24 cellular contexts compared by ENCODE assay signal in the genomic region with DNA sequence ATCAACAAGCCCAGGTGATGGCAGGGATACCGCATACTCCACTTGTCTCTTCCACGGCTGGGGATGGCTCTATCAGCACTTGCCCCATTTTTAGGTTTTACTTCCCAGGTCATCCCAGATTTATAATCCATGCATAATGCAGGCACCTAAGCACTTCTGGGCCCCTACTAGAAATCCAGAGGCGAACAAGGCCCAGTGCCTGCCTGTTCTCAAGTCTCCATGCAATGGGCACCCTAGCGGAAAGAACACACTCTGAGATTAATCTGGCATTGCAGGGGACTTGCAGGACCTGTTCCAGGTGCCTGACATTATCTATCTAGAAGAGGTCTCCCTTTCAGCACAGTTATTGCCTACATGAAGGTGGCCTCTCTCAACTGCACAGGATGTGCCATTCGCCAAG.
A peak's percentile ranks its signal among the peaks of the same experiment; 100 is the strongest.
DNase-seq lines count a peak whose midpoint lies in the region; ATAC-seq lines count a peak whose summit lies in the region.
"Had no signal": no experiment of that assay in that cellular context is flagged by ENCODE, and none has a peak within 500 bp of the region (broad histone marks: within the 10 kb centered on the region; RNA-seq: fewer than 3 reads in every experiment).

No MANE protein-coding gene starts in this region.

- no peaks in the 10 kb centered on the region for H3K36me3 ChIP-seq in KOPT-K1 (ENCODE audit: insufficient read depth, low read length)

- H3K4me1 Mint-ChIP-seq in central memory CD8-positive, alpha-beta T cell, result peaks cover 65% of the 10 kb centered on the region
- H3K4me1 Mint-ChIP-seq in stimulated activated effector memory CD8-positive, alpha-beta T cell treated with anti-CD3 and anti-CD28 coated beads, Interleukin-12 subunit alpha, Interleukin-12 subunit beta, amount 100 ng/mL, for 72 hours, result peaks cover 42% of the 10 kb centered on the region

- H3K4me3 Mint-ChIP-seq in central memory CD8-positive, alpha-beta T cell, result no peak overlapping the region
- no peak overlapping the region for H3K4me3 Mint-ChIP-seq in stimulated activated effector memory CD8-positive, alpha-beta T cell treated with anti-CD3 and anti-CD28 coated beads, Interleukin-12 subunit alpha, Interleukin-12 subunit beta, amount 100 ng/mL, for 72 hours
- H3K4me3 Mint-ChIP-seq: B cell; CD14-positive monocyte; CD8-positive, alpha-beta memory T cell; H9; HFFc6 had no signal

- ATAC-seq in central memory CD8-positive, alpha-beta T cell (replicated peaks; ENCODE audit: extremely low read depth, poor library complexity, severe bottlenecking), result no peak
- no peak for ATAC-seq in stimulated activated effector memory CD8-positive, alpha-beta T cell treated with anti-CD3 and anti-CD28 coated beads, Interleukin-12 subunit alpha, Interleukin-12 subunit beta, amount 100 ng/mL, for 72 hours
- no peak for ATAC-seq in GM21737 (IDR thresholded peaks at IDR 0.05; ENCODE audit: unreplicated experiment)

- peak overlapping the region; percentile 6 for H3K27ac Mint-ChIP-seq in central memory CD8-positive, alpha-beta T cell (ENCODE audit: low read depth)
- peak overlapping the region; percentile 46 for H3K27ac Mint-ChIP-seq in stimulated activated effector memory CD8-positive, alpha-beta T cell treated with anti-CD3 and anti-CD28 coated beads, Interleukin-12 subunit alpha, Interleukin-12 subunit beta, amount 100 ng/mL, for 72 hours
- H3K27ac Mint-ChIP-seq: B cell, H9, HFFc6 had no signal

- no peaks in the 10 kb centered on the region for H3K27me3 Mint-ChIP-seq in central memory CD8-positive, alpha-beta T cell
- H3K27me3 Mint-ChIP-seq: B cell had no signal

- peak overlapping the region; percentile 100 for H3K27ac ChIP-seq in KOPT-K1 (ENCODE audit: low read depth, low read length, poor library complexity, severe bottlenecking)
- H3K27ac ChIP-seq: 22Rv1, GM23248 had no signal

- H3K36me3 Mint-ChIP-seq in central memory CD8-positive, alpha-beta T cell (ENCODE audit: insufficient read depth), result no peaks in the 10 kb centered on the region
- H3K36me3 Mint-ChIP-seq in stimulated activated effector memory CD8-positive, alpha-beta T cell treated with anti-CD3 and anti-CD28 coated beads, Interleukin-12 subunit alpha, Interleukin-12 subunit beta, amount 100 ng/mL, for 72 hours, result no peaks in the 10 kb centered on the region
- H3K36me3 Mint-ChIP-seq: CD14-positive monocyte; CD8-positive, alpha-beta memory T cell had no signal

- peak; percentile 19 for DNase-seq in DMS53 (lab: John Stamatoyannopoulos, UW)
- DNase-seq in DMS53 treated with DMSO at 0.1 percent for 48 hours (lab: John Stamatoyannopoulos, UW; ENCODE audit: unreplicated experiment), result no peak
- no peak for DNase-seq in central memory CD8-positive, alpha-beta T cell (ENCODE audit: low spot score in 2 of 2)
- no peak for DNase-seq in stimulated activated effector memory CD8-positive, alpha-beta T cell treated with anti-CD3 and anti-CD28 coated beads, Interleukin-12 subunit alpha, Interleukin-12 subunit beta, amount 100 ng/mL, for 72 hours (ENCODE audit: low spot score in 2 of 2)
- DNase-seq in activated effector memory CD4-positive, alpha-beta T cell treated with Interleukin-2 at 50 U/mL for 16 hours, result no peak
- DNase-seq: Calu3; CD8-positive, alpha-beta memory T cell; GM23248; H9; HFFc6; KG1; NCI-H1048; NCI-H1417; NCI-H1694; NCI-H2029 treated with DMSO at 0.1 percent for 48 hours; NCI-H2227 treated with DMSO at 0.1 percent for 48 hours; NCI-H526 treated with DMSO at 0.1 percent for 48 hours; RPMI8226; SHP77 had no signal

- no peaks in the 10 kb centered on the region for H3K9me3 Mint-ChIP-seq in central memory CD8-positive, alpha-beta T cell
- no peaks in the 10 kb centered on the region for H3K9me3 Mint-ChIP-seq in stimulated activated effector memory CD8-positive, alpha-beta T cell treated with anti-CD3 and anti-CD28 coated beads, Interleukin-12 subunit alpha, Interleukin-12 subunit beta, amount 100 ng/mL, for 72 hours
- H3K9me3 Mint-ChIP-seq: CD14-positive monocyte; CD8-positive, alpha-beta memory T cell; H9; HFFc6 had no signal

- H3K9me3 ChIP-seq in KOPT-K1 (ENCODE audit: insufficient read depth, low read length, poor library complexity, severe bottlenecking), result no peaks in the 10 kb centered on the region
